Comparison of ENCODE assay signal across 1 cellular context in genomic region chr6:79076881-79077641, GRCh38.
TF ChIP-seq lines count a peak whose summit lies in the region.

No MANE protein-coding gene starts in this region.

TF ChIP-seq in K562, 482 proteins besides CTCF, POLR2A, EP300 and RAD21 (continued from another document and continues in another):
- TF ChIP-seq DEAF1 (CRISPR knock-in tag; IDR thresholded peaks at IDR 0.05) (no peak), ERF (CRISPR knock-in tag; IDR thresholded peaks at IDR 0.05) (peak; percentile 66; the same call in 1 of the 2 replicates), XRCC5 (IDR thresholded peaks at IDR 0.05; ENCODE audit: low read depth, low read length) (no peak; the same call in 1 of the 2 replicates), KLF6 (CRISPR knock-in tag; IDR thresholded peaks at IDR 0.05; ENCODE audit: borderline replicate concordance) (no peak), ZNF408 (CRISPR knock-in tag; IDR thresholded peaks at IDR 0.05; ENCODE audit: low read depth) (no peak), ZNF592 (IDR thresholded peaks at IDR 0.05) (0 out of 2 replicates have a peak, but pooled peaks have one; percentile 20), RBM25 (IDR thresholded peaks at IDR 0.05; ENCODE audit: low read depth, low read length, severe bottlenecking) (no peak), NFRKB (IDR thresholded peaks at IDR 0.05; ENCODE audit: low read depth) (no peak), TFE3 (CRISPR knock-in tag; IDR thresholded peaks at IDR 0.05) (no peak), MYC (IDR thresholded peaks at IDR 0.05; ENCODE audit: low read depth, low read length) (no peak), MYC (CRISPR knock-in tag; IDR thresholded peaks at IDR 0.05; ENCODE audit: borderline replicate concordance, low read depth) (no peak), FOXJ3 (CRISPR knock-in tag; IDR thresholded peaks at IDR 0.05) (no peak), GMEB1 (CRISPR knock-in tag; IDR thresholded peaks at IDR 0.05) (0 out of 2 replicates have a peak, but pooled peaks have one; percentile 49), ZNF589 (CRISPR knock-in tag; IDR thresholded peaks at IDR 0.05; ENCODE audit: low read depth) (peak; percentile 87), SMAD4 (CRISPR knock-in tag; conservative IDR thresholded peaks at IDR 0.05) (peak; percentile 72), DACH1 (IDR thresholded peaks at IDR 0.05; ENCODE audit: partially characterized antibody) (no peak), NR1H2 (CRISPR knock-in tag; IDR thresholded peaks at IDR 0.05) (no peak), ZNF124 (CRISPR knock-in tag; IDR thresholded peaks at IDR 0.05) (no peak), ZNF239 (CRISPR knock-in tag; IDR thresholded peaks at IDR 0.05) (peak; percentile 47; the same call in 1 of the 2 replicates), ZSCAN29 (IDR thresholded peaks at IDR 0.05) (no peak), MTA2 (IDR thresholded peaks at IDR 0.05; ENCODE audit: low read depth) (no peak), CREB1 (IDR thresholded peaks at IDR 0.05) (peak; percentile 23; the same call in 1 of the 2 replicates), CREB1 (CRISPR knock-in tag; IDR thresholded peaks at IDR 0.05) (no peak), TBL1XR1 (IDR thresholded peaks at IDR 0.05; ENCODE audit: low read length in 2 of 2) (no peak), CEBPB (tag; IDR thresholded peaks at IDR 0.05) (peak; percentile 39; the same call in 1 of the 2 replicates), SPI1 (IDR thresholded peaks at IDR 0.05; ENCODE audit: borderline replicate concordance, low read depth, low read length) (no peak), E2F8 (IDR thresholded peaks at IDR 0.05; ENCODE audit: low read depth, partially characterized antibody) (no peak), TOE1 (IDR thresholded peaks at IDR 0.05; ENCODE audit: borderline replicate concordance) (no peak), TOE1 (CRISPR knock-in tag; IDR thresholded peaks at IDR 0.05; ENCODE audit: borderline replicate concordance, low read depth) (no peak), ZNF75A (CRISPR knock-in tag; IDR thresholded peaks at IDR 0.05) (no peak), ZBTB34 (CRISPR knock-in tag; IDR thresholded peaks at IDR 0.05) (peak; percentile 68; the same call in 1 of the 2 replicates), E2F6 (IDR thresholded peaks at IDR 0.05; ENCODE audit: borderline replicate concordance in 1 of 2, extremely low read depth in 1 of 2, insufficient read depth in 1 of 2, insufficient read length in 1 of 2, low read depth in 1 of 2, low read length in 1 of 2, poor library complexity in 1 of 2, severe bottlenecking in 1 of 2) (peak; percentile 39 to 65), THAP12 (CRISPR knock-in tag; IDR thresholded peaks at IDR 0.05) (peak; percentile 88), ZNF639 (CRISPR knock-in tag; conservative IDR thresholded peaks at IDR 0.05 in 1 of 2, IDR thresholded peaks at IDR 0.05 in 1 of 2) (peak in 1 of 2 experiments; percentile 85; a peak in 2 of 4 replicates), NBN (IDR thresholded peaks at IDR 0.05; ENCODE audit: low read depth) (no peak), ZNF644 (tag; IDR thresholded peaks at IDR 0.05; ENCODE audit: low read depth) (peak; percentile 92), HMGN3 (IDR thresholded peaks at IDR 0.05; ENCODE audit: borderline replicate concordance, extremely low read depth, insufficient read length, low read depth, low read length) (peak; percentile 51), YY1 (IDR thresholded peaks at IDR 0.05; ENCODE audit: borderline replicate concordance in 1 of 3, control insufficient read depth in 1 of 3, extremely low read depth in 1 of 3, insufficient read depth in 3 of 3, insufficient read length in 1 of 3, insufficient replicate concordance in 2 of 3, low read depth in 1 of 3, low read length in 2 of 3) (peak in 1 of 3 experiments; percentile 34), MNT (conservative IDR thresholded peaks at IDR 0.05) (0 out of 4 replicates have a peak, but pooled peaks of 1 of the 2 experiments have one; percentile 14)
